Comparison of ENCODE assay signal across 8 cellular contexts in genomic region chr17:4950757-4951204, GRCh38. TPM values are rescaled to one million over a fixed set of nuclear protein-coding genes. Genes with fewer than 3 reads are reported as not detected.
A peak's percentile ranks its signal among the peaks of the same experiment; 100 is the strongest.
DNase-seq lines count a peak whose midpoint lies in the region; ATAC-seq and TF ChIP-seq lines count a peak whose summit lies in the region.

Gene ENO3, plus strand, starts transcription at chr17:4951119. Its CDS starts 711 bp downstream, at chr17:4951830.

- CTCF ChIA-PET in activated CD4-positive, alpha-beta T cell treated with anti-CD3 and anti-CD28 coated beads, Interleukin-2, amount 10 ng/mL, durations not matched to agents 7 days and 5 days (lab: Charles Lee) = interaction anchor here (1.2 to 2.0 kb wide), 6 partner anchors 13 to 80 kb away, joined by 3 to 6 read pairs (median 4); partner anchors contain the start of gene SPAG7

- H3K27ac ChIP-seq in foreskin keratinocyte = peak within 1 kb of the TSS; percentile 99

- H3K4me1 ChIP-seq in foreskin keratinocyte = peaks cover 7% of the 10 kb centered on the region

- POLR2A ChIA-PET in activated CD4-positive, alpha-beta T cell treated with anti-CD3 and anti-CD28 coated beads, Interleukin-2, amount 10 ng/mL, durations not matched to agents 7 days and 5 days (lab: Charles Lee) = interaction anchor here (1.0 kb wide), 1 partner anchor 11 kb away, joined by 3 read pairs; the partner anchor contains the start of genes RNF167 and SLC25A11

- peak within 1 kb of the TSS; percentile 78 for H3K4me3 Mint-ChIP-seq in activated CD4-positive, alpha-beta T cell treated with anti-CD3 and anti-CD28 coated beads, Interleukin-2, amount 10 ng/mL, durations not matched to agents 7 days and 5 days
- H3K4me3 Mint-ChIP-seq in T-helper 1 cell treated with Interleukin-12 subunit alpha and Interleukin-12 subunit beta and Interleukin-4 antibody, amounts not matched to agents 30 μg/mL and 1 μg/mL, for 36 hours = peak within 1 kb of the TSS; percentile 86

- TF ChIP-seq CTCF in foreskin keratinocyte (conservative IDR thresholded peaks at IDR 0.05) = no peak

- H3K27me3 ChIP-seq in foreskin keratinocyte = no peaks in the 10 kb centered on the region

- peaks cover 20% of the 10 kb centered on the region for H3K36me3 Mint-ChIP-seq in activated CD4-positive, alpha-beta T cell treated with anti-CD3 and anti-CD28 coated beads, Interleukin-2, amount 10 ng/mL, durations not matched to agents 7 days and 5 days (ENCODE audit: low read depth)
- peaks cover 20% of the 10 kb centered on the region for H3K36me3 Mint-ChIP-seq in T-helper 1 cell treated with Interleukin-12 subunit alpha and Interleukin-12 subunit beta and Interleukin-4 antibody, amounts not matched to agents 30 μg/mL and 1 μg/mL, for 36 hours (ENCODE audit: low read depth)

- H3K4me1 Mint-ChIP-seq in activated CD4-positive, alpha-beta T cell treated with anti-CD3 and anti-CD28 coated beads, Interleukin-2, amount 10 ng/mL, durations not matched to agents 7 days and 5 days = peaks cover 21% of the 10 kb centered on the region
- H3K4me1 Mint-ChIP-seq in T-helper 1 cell treated with Interleukin-12 subunit alpha and Interleukin-12 subunit beta and Interleukin-4 antibody, amounts not matched to agents 30 μg/mL and 1 μg/mL, for 36 hours (ENCODE audit: low read depth) = peaks cover 9% of the 10 kb centered on the region

- ATAC-seq in foreskin keratinocyte = no peak
- ATAC-seq in activated CD4-positive, CD25-positive, alpha-beta regulatory T cell treated with anti-CD3 and anti-CD28 coated beads, Interleukin-2, amount 50 U/mL, for 24 hours = no peak
- ATAC-seq in HG02973 (IDR thresholded peaks at IDR 0.05; ENCODE audit: unreplicated experiment) = no peak

- peak within 1 kb of the TSS; percentile 95 for H3K27ac Mint-ChIP-seq in activated CD4-positive, alpha-beta T cell treated with anti-CD3 and anti-CD28 coated beads, Interleukin-2, amount 10 ng/mL, durations not matched to agents 7 days and 5 days
- peak within 1 kb of the TSS; percentile 85 for H3K27ac Mint-ChIP-seq in T-helper 1 cell treated with Interleukin-12 subunit alpha and Interleukin-12 subunit beta and Interleukin-4 antibody, amounts not matched to agents 30 μg/mL and 1 μg/mL, for 36 hours

- no peak for DNase-seq in activated CD4-positive, alpha-beta T cell treated with anti-CD3 and anti-CD28 coated beads, Interleukin-2, amount 10 ng/mL, durations not matched to agents 7 days and 5 days
- no peak for DNase-seq in activated CD4-positive, alpha-beta T cell treated with anti-CD3 and anti-CD28 coated beads, Interleukin-2, amount 50 U/mL, for 4 hours
- DNase-seq in foreskin keratinocyte = no peak
- peak; percentile 24 for DNase-seq in retina
- DNase-seq in glomerular visceral epithelial cell (ENCODE audit: extremely low spot score) = no peak

- no peaks in the 10 kb centered on the region for H3K9me3 Mint-ChIP-seq in activated CD4-positive, alpha-beta T cell treated with anti-CD3 and anti-CD28 coated beads, Interleukin-2, amount 10 ng/mL, durations not matched to agents 7 days and 5 days
- H3K9me3 Mint-ChIP-seq in T-helper 1 cell treated with Interleukin-12 subunit alpha and Interleukin-12 subunit beta and Interleukin-4 antibody, amounts not matched to agents 30 μg/mL and 1 μg/mL, for 36 hours = no peaks in the 10 kb centered on the region

- H3K27me3 Mint-ChIP-seq in activated CD4-positive, alpha-beta T cell treated with anti-CD3 and anti-CD28 coated beads, Interleukin-2, amount 10 ng/mL, durations not matched to agents 7 days and 5 days = no peaks in the 10 kb centered on the region
- H3K27me3 Mint-ChIP-seq in T-helper 1 cell treated with Interleukin-12 subunit alpha and Interleukin-12 subunit beta and Interleukin-4 antibody, amounts not matched to agents 30 μg/mL and 1 μg/mL, for 36 hours (ENCODE audit: low read depth) = no peaks in the 10 kb centered on the region

RNA-seq across cellular contexts. Expression of gene ENO3, which starts in this region (rescaled TPM):
- 10 to 100 TPM; 44.9 to 54.8 TPM for total RNA-seq in activated CD4-positive, alpha-beta T cell treated with anti-CD3 and anti-CD28 coated beads, Interleukin-2, amount 10 ng/mL, durations not matched to agents 7 days and 5 days
- total RNA-seq in foreskin keratinocyte = 1.8 and 2.0 TPM in 2 replicates
- polyA plus RNA-seq in foreskin keratinocyte = 2.7 and 3.2 TPM in 2 replicates

Comparison
In these comparisons a context has a peak if more than half of its experiments do, and no peak if none do; other contexts are left out.
1. RNA of gene ENO3 (total RNA-seq): 44.9 to 54.8 TPM in activated CD4-positive, alpha-beta T cell treated with anti-CD3 and anti-CD28 coated beads, Interleukin-2, amount 10 ng/mL, durations not matched to agents 7 days and 5 days; 1.8 to 2.0 TPM in foreskin keratinocyte; every median in the first group is over 10 times any median in the second.